Comparison of ENCODE assay signal across 8 cellular contexts in genomic region chr6:2221724-2222274, GRCh38. TPM values are rescaled to one million over a fixed set of nuclear protein-coding genes. Genes with fewer than 3 reads are reported as not detected.
A peak's percentile ranks its signal among the peaks of the same experiment; 100 is the strongest.
DNase-seq lines count a peak whose midpoint lies in the region; ATAC-seq and TF ChIP-seq lines count a peak whose summit lies in the region.

No MANE protein-coding gene starts in this region.

- H3K9ac ChIP-seq in OCI-LY3 (ENCODE audit: low read length), result peak overlapping the region; percentile 68

- no peak for TF ChIP-seq EP300 in esophagus muscularis mucosa (IDR thresholded peaks at IDR 0.05)

- H3K4me2 ChIP-seq in OCI-LY3 (ENCODE audit: low read length), result peak overlapping the region; percentile 92

- peaks cover 13 to 17% of the 10 kb centered on the region in 2 donors for H3K4me1 Mint-ChIP-seq in stimulated activated naive B cell treated with anti-CD40 and anti-IgM and Interleukin-4, amounts not matched to agents 10 μg/mL and 1 μg/mL and 100 μg/mL, for 72 hours

- H3K9me3 ChIP-seq in OCI-LY3 (ENCODE audit: insufficient read depth, low read length) (no peaks in the 10 kb centered on the region), esophagus muscularis mucosa (no peaks in the 10 kb centered on the region)

- ATAC-seq in GM19324 (IDR thresholded peaks at IDR 0.05; ENCODE audit: low FRiP score, unreplicated experiment) (peak; percentile 52), GM18858 (IDR thresholded peaks at IDR 0.05; ENCODE audit: unreplicated experiment) (no peak), HG02610 (IDR thresholded peaks at IDR 0.05; ENCODE audit: unreplicated experiment) (no peak)
- ATAC-seq in stimulated activated naive B cell treated with anti-CD40 and anti-IgM and Interleukin-4, amounts not matched to agents 10 μg/mL and 1 μg/mL and 100 μg/mL, for 72 hours (replicated peaks), result peak; percentile 77 to 84

- TF ChIP-seq CTCF in OCI-LY3 (IDR thresholded peaks at IDR 0.05; ENCODE audit: low read depth, low read length) (no peak), esophagus muscularis mucosa (IDR thresholded peaks at IDR 0.05) (no peak), foreskin fibroblast (IDR thresholded peaks at IDR 0.05; ENCODE audit: low read depth, low read length) (no peak)

- intact Hi-C loops in esophagus muscularis mucosa (cut with DNase I), result no loop called here

- H4K20me1 ChIP-seq in OCI-LY3 (ENCODE audit: insufficient read depth, low read length), result no peaks in the 10 kb centered on the region

- H3K27me3 ChIP-seq in OCI-LY3 (ENCODE audit: low read depth, low read length), result no peaks in the 10 kb centered on the region
- H3K27me3 ChIP-seq in esophagus muscularis mucosa, result no peaks in the 10 kb centered on the region

- no peaks in the 10 kb centered on the region for H3K9me3 Mint-ChIP-seq in stimulated activated naive B cell treated with anti-CD40 and anti-IgM and Interleukin-4, amounts not matched to agents 10 μg/mL and 1 μg/mL and 100 μg/mL, for 72 hours

- in situ Hi-C loops in ACHN (cut with HindIII; ENCODE audit: low pct_ligation_motif_present, low pct_unique_long_range_greater_than_20kb, low sequenced_read_pairs), result no loop called here

- DNase-seq in ACHN (peak; percentile 43), esophagus muscularis mucosa (ENCODE audit: extremely low spot score) (peak; percentile 19), foreskin fibroblast (no peak)
- DNase-seq in stimulated activated naive B cell treated with anti-CD40 and anti-IgM and Interleukin-4, amounts not matched to agents 10 μg/mL and 1 μg/mL and 100 μg/mL, for 72 hours, result no peak

- H3K4me3 ChIP-seq in OCI-LY3 (ENCODE audit: low read length) (peak overlapping the region; percentile 82), esophagus muscularis mucosa (peak overlapping the region; percentile 40 to 52 (median 44)), foreskin fibroblast (ENCODE audit: low read depth in 1 of 2, low read length in 2 of 2) (peak overlapping the region in 1 of 2 donors; percentile 35)

- peak overlapping the region; percentile 77 to 85 for H3K4me3 Mint-ChIP-seq in stimulated activated naive B cell treated with anti-CD40 and anti-IgM and Interleukin-4, amounts not matched to agents 10 μg/mL and 1 μg/mL and 100 μg/mL, for 72 hours

- 62% methylated on average over 6 of the region's 6 CpGs for WGBS in esophagus muscularis mucosa

- H2AFZ ChIP-seq in OCI-LY3 (ENCODE audit: low read depth, low read length), result peak overlapping the region; percentile 94

- no peaks in the 10 kb centered on the region for H3K36me3 ChIP-seq in OCI-LY3 (replicated peaks; ENCODE audit: low read depth, low read length)
- H3K36me3 ChIP-seq in esophagus muscularis mucosa, result no peaks in the 10 kb centered on the region

- H3K27me3 Mint-ChIP-seq in stimulated activated naive B cell treated with anti-CD40 and anti-IgM and Interleukin-4, amounts not matched to agents 10 μg/mL and 1 μg/mL and 100 μg/mL, for 72 hours, result no peaks in the 10 kb centered on the region

- peaks cover 6% of the 10 kb centered on the region for H3K4me1 ChIP-seq in OCI-LY3 (ENCODE audit: low read length)
- peaks cover 0 to 5% (median 0%) of the 10 kb centered on the region in 4 donors for H3K4me1 ChIP-seq in esophagus muscularis mucosa

- peak overlapping the region; percentile 82 for H3K27ac Mint-ChIP-seq in stimulated activated naive B cell treated with anti-CD40 and anti-IgM and Interleukin-4, amounts not matched to agents 10 μg/mL and 1 μg/mL and 100 μg/mL, for 72 hours

- no peaks in the 10 kb centered on the region for H3K36me3 Mint-ChIP-seq in stimulated activated naive B cell treated with anti-CD40 and anti-IgM and Interleukin-4, amounts not matched to agents 10 μg/mL and 1 μg/mL and 100 μg/mL, for 72 hours

- H3K27ac ChIP-seq in OCI-LY3 (ENCODE audit: low read length) (no peak overlapping the region), esophagus muscularis mucosa (replicated peaks in 1 of 4) (peak overlapping the region; percentile 0 to 44 (median 22))

- no peak for TF ChIP-seq POLR2A in esophagus muscularis mucosa (IDR thresholded peaks at IDR 0.05; ENCODE audit: low read depth)

- peaks cover 4% of the 10 kb centered on the region for H3K79me2 ChIP-seq in OCI-LY3 (ENCODE audit: low read length)

RNA-seq across cellular contexts. Expression of gene GMDS, which starts 23.6 kb away (rescaled TPM):
- total RNA-seq in esophagus muscularis mucosa, result 10 to 100 TPM in 1 of 4 donors, 1 to 10 TPM in 3; 3.6 to 14.1 (median 6.0) TPM

Comparison
In these comparisons a context has a peak if more than half of its experiments do, and no peak if none do; other contexts are left out.
1. DNase-seq: peak in ACHN (single experiment) and esophagus muscularis mucosa (single experiment); none in stimulated activated naive B cell treated with anti-CD40 and anti-IgM and Interleukin-4, amounts not matched to agents 10 μg/mL and 1 μg/mL and 100 μg/mL, for 72 hours (single experiment) and foreskin fibroblast (0 of 2).
2. ATAC-seq: peak in GM19324 (single experiment) and stimulated activated naive B cell treated with anti-CD40 and anti-IgM and Interleukin-4, amounts not matched to agents 10 μg/mL and 1 μg/mL and 100 μg/mL, for 72 hours (2 of 2); none in GM18858 (single experiment) and HG02610 (single experiment).